8 cellular contexts compared by ENCODE assay signal in genomic region chr22:31944700-31945477, GRCh38. TPM values are rescaled to one million over a fixed set of nuclear protein-coding genes. Genes with fewer than 3 reads are reported as not detected.
DNase-seq lines count a peak whose midpoint lies in the region; ATAC-seq and TF ChIP-seq lines count a peak whose summit lies in the region.

No MANE protein-coding gene starts in this region.

- TSS peak; percentile 31 for BruUV-seq in Calu3 (replicated peaks; lab: Mats Ljungman, UMichigan)

- H3K36me3 ChIP-seq in neuron (ENCODE audit: insufficient read depth, low read length) (peaks cover 25% of the 10 kb centered on the region), uterus (no peaks in the 10 kb centered on the region)

- TF ChIP-seq CTCF in Calu3 (IDR thresholded peaks at IDR 0.05; ENCODE audit: unreplicated experiment) (peak; percentile 13), fibroblast of villous mesenchyme (IDR thresholded peaks at IDR 0.05; ENCODE audit: insufficient read depth, low read depth, low read length) (peak; percentile 10), uterus (IDR thresholded peaks at IDR 0.05) (peak in 1 of 4 experiments; percentile 1)

- H3K27me3 ChIP-seq in neuron (ENCODE audit: insufficient read depth, low read length) (no peaks in the 10 kb centered on the region), uterus (no peaks in the 10 kb centered on the region)

- H3K9me3 ChIP-seq in neuron (ENCODE audit: low read length) (no peaks in the 10 kb centered on the region), uterus (no peaks in the 10 kb centered on the region)

- DNase-seq in Calu3: peak; percentile 56
- DNase-seq in HuH-7.5 (ENCODE audit: low spot score): peak; percentile 37
- peak; percentile 75 for DNase-seq in activated CD8-positive, alpha-beta memory T cell treated with anti-CD3 and anti-CD28 coated beads, Interleukin-2, amount 50 U/mL, for 48 hours
- no peak for DNase-seq in fibroblast of villous mesenchyme (ENCODE audit: low read depth)
- peak in 1 of 2 donors; percentile 49 for DNase-seq in uterus
- DNase-seq in NCI-H2171 treated with DMSO at 0.1 percent for 48 hours (lab: John Stamatoyannopoulos, UW): no peak

- peaks cover 14% of the 10 kb centered on the region for H3K36me3 Mint-ChIP-seq in Calu3 (ENCODE audit: insufficient read depth, unreplicated experiment)

- H3K27ac Mint-ChIP-seq in Calu3 (ENCODE audit: unreplicated experiment): no peak overlapping the region

- CTCF ChIA-PET in Calu3 (lab: Charles Lee): no interaction called here

- no peaks in the 10 kb centered on the region for H3K4me1 Mint-ChIP-seq in Calu3 (ENCODE audit: low read depth, unreplicated experiment)

- peak overlapping the region; percentile 98 to 100 for H3K27ac ChIP-seq in uterus

- ATAC-seq in GM21515 (IDR thresholded peaks at IDR 0.05; ENCODE audit: unreplicated experiment): peak; percentile 17

- H2AFZ ChIP-seq in neuron (ENCODE audit: low read depth, low read length): no peak overlapping the region

- no peaks in the 10 kb centered on the region for H3K9me3 Mint-ChIP-seq in Calu3 (ENCODE audit: low read depth, unreplicated experiment)

- TF ChIP-seq POLR2A in uterus (IDR thresholded peaks at IDR 0.05): no peak

- intact Hi-C loops in Calu3 (cut with micrococcal nuclease; ENCODE audit: unreplicated experiment) (loop anchor here (5.0 to 10.0 kb wide), 4 partner anchors 50 to 278 kb away; partner anchors contain the start of genes DEPDC5 and PRR14L), uterus (cut with DNase I; ENCODE audit: low total_unique reads) (no loop called here)

- no peaks in the 10 kb centered on the region for H3K27me3 Mint-ChIP-seq in Calu3 (ENCODE audit: unreplicated experiment)

- peak overlapping the region; percentile 83 for H3K4me3 ChIP-seq in fibroblast of villous mesenchyme (ENCODE audit: low read depth, low read length)
- peak overlapping the region; percentile 95 for H3K4me3 ChIP-seq in neuron (ENCODE audit: low read length)
- H3K4me3 ChIP-seq in uterus: peak overlapping the region; percentile 83 to 98

- H3K4me1 ChIP-seq in neuron (ENCODE audit: insufficient read depth, low read length) (peaks cover 23% of the 10 kb centered on the region), uterus (no peaks in the 10 kb centered on the region)

- H3K4me3 Mint-ChIP-seq in Calu3 (ENCODE audit: low read depth, unreplicated experiment): no peak overlapping the region

RNA-seq across cellular contexts. Expression of gene YWHAH, which starts 0.6 kb away (rescaled TPM):
- total RNA-seq in Calu3 (2022) (179 and 197 TPM in 2 replicates), fibroblast of villous mesenchyme (131 and 140 TPM in 2 replicates), uterus (100 to 1,000 TPM in 2 of 4 donors, 10 to 100 TPM in 2; 37.1 to 209 (median 101) TPM)

Comparison
In these comparisons a context has a peak if more than half of its experiments do, and no peak if none do; other contexts are left out.
1. DNase-seq: peak in Calu3 (single experiment), HuH-7.5 (single experiment) and activated CD8-positive, alpha-beta memory T cell treated with anti-CD3 and anti-CD28 coated beads, Interleukin-2, amount 50 U/mL, for 48 hours (single experiment); none in fibroblast of villous mesenchyme (single experiment) and NCI-H2171 treated with DMSO at 0.1 percent for 48 hours (single experiment).
2. Peak in every context shown above with its lines, with median percentiles within 50 percentile points of each other: H3K4me3 ChIP-seq.